ENCODE assay signal across 21 cellular contexts in genomic region chr17:68598545-68598961, GRCh38. TPM values are rescaled to one million over a fixed set of nuclear protein-coding genes. Genes with fewer than 3 reads are reported as not detected.
A peak's percentile ranks its signal among the peaks of the same experiment; 100 is the strongest.
DNase-seq lines count a peak whose midpoint lies in the region; ATAC-seq and TF ChIP-seq lines count a peak whose summit lies in the region.
"Had no signal": no experiment of that assay in that cellular context is flagged by ENCODE, and none has a peak within 500 bp of the region (broad histone marks: within the 10 kb centered on the region; RNA-seq: fewer than 3 reads in every experiment).

No MANE protein-coding gene starts in this region.

- no peaks in the 10 kb centered on the region for H3K9me3 Mint-ChIP-seq in activated CD8-positive, alpha-beta memory T cell treated with anti-CD3 and anti-CD28 coated beads, Interleukin-2, amount 10 ng/mL, durations not matched to agents 7 days and 5 days (ENCODE audit: low read depth)
- H3K9me3 Mint-ChIP-seq: effector memory CD8-positive, alpha-beta T cell; H9; natural killer cell treated with Interleukin-12 subunit alpha and Interleukin-12 subunit beta and Interleukin-15 and Interleukin-18, amount 100 ng/mL, for 72 hours had no signal

- peaks cover 0 to 83% of the 10 kb centered on the region in 2 experiments for H3K27me3 ChIP-seq in mesenchymal stem cell (ENCODE audit: control insufficient read depth in 1 of 2, insufficient read depth in 1 of 2, low read length in 2 of 2)
- H3K27me3 ChIP-seq in thoracic aorta (replicated peaks; ENCODE audit: insufficient read depth), result no peaks in the 10 kb centered on the region

- WGBS in mesenchymal stem cell, result 90% methylated on average over 3 of the region's 4 CpGs

- no peak overlapping the region for H3K4me2 ChIP-seq in mesenchymal stem cell (ENCODE audit: low read length, poor library complexity, severe bottlenecking)

- peaks cover 84% of the 10 kb centered on the region for H3K27me3 Mint-ChIP-seq in activated CD8-positive, alpha-beta memory T cell treated with anti-CD3 and anti-CD28 coated beads, Interleukin-2, amount 10 ng/mL, durations not matched to agents 7 days and 5 days

- no peak overlapping the region for H3K4me3 Mint-ChIP-seq in activated CD8-positive, alpha-beta memory T cell treated with anti-CD3 and anti-CD28 coated beads, Interleukin-2, amount 10 ng/mL, durations not matched to agents 7 days and 5 days
- H3K4me3 Mint-ChIP-seq: effector memory CD8-positive, alpha-beta T cell had no signal

- H3K27ac ChIP-seq in mesenchymal stem cell (ENCODE audit: low read length, poor library complexity, severe bottlenecking) (no peak overlapping the region), thoracic aorta (no peak overlapping the region)
- H3K27ac ChIP-seq: prostate gland had no signal

- no peak overlapping the region for H2BK120ac ChIP-seq in mesenchymal stem cell (ENCODE audit: low read depth, low read length)

- H2AK5ac ChIP-seq in mesenchymal stem cell (ENCODE audit: low read length, severe bottlenecking), result no peak overlapping the region

- H3K4ac ChIP-seq in mesenchymal stem cell (ENCODE audit: low read depth in 1 of 2, low read length in 2 of 2), result no peak overlapping the region

- H4K91ac ChIP-seq in mesenchymal stem cell (ENCODE audit: low read length), result no peak overlapping the region

- no peak overlapping the region for H2AFZ ChIP-seq in mesenchymal stem cell (ENCODE audit: low read depth, low read length)

- H3K23ac ChIP-seq in mesenchymal stem cell (ENCODE audit: low read length in 2 of 2), result no peak overlapping the region

- no peak overlapping the region for H2BK5ac ChIP-seq in mesenchymal stem cell (ENCODE audit: low read depth, low read length, poor library complexity, severe bottlenecking)

- peaks cover 0 to 49% of the 10 kb centered on the region in 2 experiments for H3K36me3 ChIP-seq in mesenchymal stem cell (ENCODE audit: control insufficient read depth in 1 of 2, insufficient read depth in 2 of 2, low read depth in 1 of 2, low read length in 2 of 2)
- no peaks in the 10 kb centered on the region for H3K36me3 ChIP-seq in thoracic aorta
- H3K36me3 ChIP-seq: prostate gland had no signal

- TF ChIP-seq CTCF in HFF-Myc (IDR thresholded peaks at IDR 0.05; ENCODE audit: low read depth, low read length, missing control alignments), result no peak
- TF ChIP-seq CTCF in fibroblast of mammary gland (conservative IDR thresholded peaks at IDR 0.05; ENCODE audit: control insufficient read depth, insufficient read depth, low read depth, low read length), result no peak
- TF ChIP-seq CTCF in thoracic aorta (IDR thresholded peaks at IDR 0.05), result no peak

- H3K9me3 ChIP-seq in mesenchymal stem cell (ENCODE audit: control insufficient read depth, low read length), result no peaks in the 10 kb centered on the region
- H3K9me3 ChIP-seq in thoracic aorta, result no peaks in the 10 kb centered on the region
- H3K9me3 ChIP-seq: prostate gland had no signal

- H3K9ac ChIP-seq in mesenchymal stem cell (ENCODE audit: low read length), result peak overlapping the region; percentile 99

- H3K4me3 ChIP-seq in HFF-Myc (replicated peaks; ENCODE audit: low read depth, low read length) (peak overlapping the region; percentile 52), fibroblast of mammary gland (ENCODE audit: control insufficient read depth, low read depth, low read length) (peak overlapping the region; percentile 78), mesenchymal stem cell (ENCODE audit: insufficient read depth in 1 of 2, low read depth in 1 of 2, low read length in 2 of 2) (peak overlapping the region in 1 of 2 experiments; percentile 87), thoracic aorta (peak overlapping the region; percentile 73)
- H3K4me3 ChIP-seq: K562, prostate gland had no signal

- ATAC-seq in thoracic aorta (ENCODE audit: insufficient number of reproducible peaks, low FRiP score, low read depth), result no peak
- no peak for ATAC-seq in activated CD8-positive, alpha-beta memory T cell treated with anti-CD3 and anti-CD28 coated beads, Interleukin-2, amount 10 ng/mL, durations not matched to agents 7 days and 5 days
- ATAC-seq: effector memory CD8-positive, alpha-beta T cell; K562; natural killer cell treated with Interleukin-12 subunit alpha and Interleukin-12 subunit beta and Interleukin-15 and Interleukin-18, amount 100 ng/mL, for 72 hours had no signal

- CTCF ChIA-PET in activated CD8-positive, alpha-beta memory T cell treated with anti-CD3 and anti-CD28 coated beads, Interleukin-2, amount 10 ng/mL, durations not matched to agents 7 days and 5 days (lab: Charles Lee), result no interaction called here

- H2BK12ac ChIP-seq in mesenchymal stem cell (ENCODE audit: low read length in 2 of 2), result no peak overlapping the region

- no peak overlapping the region for H2BK15ac ChIP-seq in mesenchymal stem cell (ENCODE audit: low read depth, poor library complexity, severe bottlenecking)

- H4K8ac ChIP-seq in mesenchymal stem cell (ENCODE audit: low read length), result no peak overlapping the region

- no peaks in the 10 kb centered on the region for H3K79me1 ChIP-seq in mesenchymal stem cell (replicated peaks; ENCODE audit: low read length, poor library complexity, severe bottlenecking)

- peaks cover 16% of the 10 kb centered on the region for H3K4me1 Mint-ChIP-seq in activated CD8-positive, alpha-beta memory T cell treated with anti-CD3 and anti-CD28 coated beads, Interleukin-2, amount 10 ng/mL, durations not matched to agents 7 days and 5 days

- no peak overlapping the region for H3K27ac Mint-ChIP-seq in activated CD8-positive, alpha-beta memory T cell treated with anti-CD3 and anti-CD28 coated beads, Interleukin-2, amount 10 ng/mL, durations not matched to agents 7 days and 5 days
- H3K27ac Mint-ChIP-seq: effector memory CD8-positive, alpha-beta T cell; H9; natural killer cell treated with Interleukin-12 subunit alpha and Interleukin-12 subunit beta and Interleukin-15 and Interleukin-18, amount 100 ng/mL, for 72 hours had no signal

- H3K36me3 Mint-ChIP-seq in activated CD8-positive, alpha-beta memory T cell treated with anti-CD3 and anti-CD28 coated beads, Interleukin-2, amount 10 ng/mL, durations not matched to agents 7 days and 5 days, result no peaks in the 10 kb centered on the region
- H3K36me3 Mint-ChIP-seq: natural killer cell treated with Interleukin-12 subunit alpha and Interleukin-12 subunit beta and Interleukin-15 and Interleukin-18, amount 100 ng/mL, for 72 hours had no signal

- H3K14ac ChIP-seq in mesenchymal stem cell (ENCODE audit: low read length in 2 of 2), result no peak overlapping the region

- no peak for DNase-seq in HFF-Myc (ENCODE audit: extremely low read depth, low read depth)
- DNase-seq in fibroblast of mammary gland (ENCODE audit: low read depth), result no peak
- no peak for DNase-seq in mesenchymal stem cell
- no peak for DNase-seq in thoracic aorta (ENCODE audit: low spot score)
- no peak for DNase-seq in activated CD8-positive, alpha-beta memory T cell treated with anti-CD3 and anti-CD28 coated beads, Interleukin-2, amount 10 ng/mL, durations not matched to agents 7 days and 5 days
- DNase-seq in SHP77 (lab: John Stamatoyannopoulos, UW), result no peak
- DNase-seq in stimulated activated CD4-positive, alpha-beta T cell treated with anti-CD3 and anti-CD28 coated beads, Interleukin-2, amount 100 ng/mL, for 48 hours, result no peak
- DNase-seq: activated CD4-positive, alpha-beta T cell treated with anti-CD3 and anti-CD28 coated beads, Interleukin-2, amount 50 U/mL, for 4 hours; activated naive CD4-positive, alpha-beta T cell; activated T-cell treated with anti-CD3 and anti-CD28 coated beads for 4 hours; Calu3; effector memory CD8-positive, alpha-beta T cell; H9; MV-4-11; NCI-H187 treated with DMSO at 0.1 percent for 48 hours; NK-92 treated with Interleukin-12 subunit alpha and Interleukin-12 subunit beta, amount 100 ng/mL, for 24 hours; RPMI8226 had no signal

- peaks cover 17% of the 10 kb centered on the region for H3K4me1 ChIP-seq in mesenchymal stem cell (ENCODE audit: control insufficient read depth, insufficient read depth, low read depth, low read length)
- peaks cover 16 to 33% of the 10 kb centered on the region in 2 donors for H3K4me1 ChIP-seq in thoracic aorta (ENCODE audit: control insufficient read depth in 1 of 2, low read depth in 2 of 2)
- H3K4me1 ChIP-seq: prostate gland had no signal

- H3K18ac ChIP-seq in mesenchymal stem cell (ENCODE audit: low read depth in 1 of 2, low read length in 2 of 2), result no peak overlapping the region

RNA-seq across cellular contexts. Expression of gene FAM20A, which starts 2.6 kb away (rescaled TPM):
- polyA plus RNA-seq in mesenchymal stem cell (2013, experiment 1 of 2), result 0.37 TPM
- polyA plus RNA-seq in mesenchymal stem cell (2013, experiment 2 of 2), result 0.44 TPM
- total RNA-seq in thoracic aorta, result 10 to 100 TPM; 24.8 to 25.3 TPM
- total RNA-seq in activated CD8-positive, alpha-beta memory T cell treated with anti-CD3 and anti-CD28 coated beads, Interleukin-2, amount 10 ng/mL, durations not matched to agents 7 days and 5 days, result not detected
- total RNA-seq: lung microvascular endothelial cell; natural killer cell treated with Interleukin-12 subunit alpha and Interleukin-12 subunit beta and Interleukin-15 and Interleukin-18, amount 100 ng/mL, for 72 hours had no signal
- polyA plus RNA-seq: K562 had no signal

Comparison
In these comparisons a context has a peak if more than half of its experiments do, and no peak if none do; other contexts are left out.
1. RNA of gene FAM20A, which starts 2.6 kb away (total RNA-seq): 24.8 to 25.3 TPM in thoracic aorta; not detected in activated CD8-positive, alpha-beta memory T cell treated with anti-CD3 and anti-CD28 coated beads, Interleukin-2, amount 10 ng/mL, durations not matched to agents 7 days and 5 days; every median in the first group is over 10 times any median in the second.